Comparison of ENCODE assay signal across 10 cellular contexts in genomic region chr1:47178665-47179022, GRCh38. TPM values are rescaled to one million over a fixed set of nuclear protein-coding genes. Genes with fewer than 3 reads are reported as not detected.
DNase-seq lines count a peak whose midpoint lies in the region; ATAC-seq and TF ChIP-seq lines count a peak whose summit lies in the region.
"Had no signal": no experiment of that assay in that cellular context is flagged by ENCODE, and none has a peak within 500 bp of the region (broad histone marks: within the 10 kb centered on the region; RNA-seq: fewer than 3 reads in every experiment).

No MANE protein-coding gene starts in this region.

- H3K4me3 ChIP-seq in iPS-11a (ENCODE audit: low read depth, low read length) (peak overlapping the region; percentile 44), subcutaneous abdominal adipose tissue (ENCODE audit: low read depth in 1 of 5, low read length in 5 of 5) (peak overlapping the region; percentile 48 to 72 (median 67)), ascending aorta (no peak overlapping the region)

- peaks cover 11% of the 10 kb centered on the region for H3K4me1 Mint-ChIP-seq in activated T-helper 2 cell treated with anti-CD3 and anti-CD28 coated beads, Interferon-gamma antibody, Interleukin-2, Interleukin-4, amounts not matched to agents 10 μg/mL and 5 μg/mL and 100 μg/mL, durations not matched to agents 14 hours and 24 hours and 36 hours (ENCODE audit: low read depth)

- H3K27me3 ChIP-seq in subcutaneous abdominal adipose tissue (ENCODE audit: control insufficient read depth in 5 of 5, insufficient read depth in 4 of 5, low read length in 5 of 5) (peaks cover 6 to 31% (median 24%) of the 10 kb centered on the region in 5 donors), ascending aorta (no peaks in the 10 kb centered on the region)

- ATAC-seq in GM18907 (IDR thresholded peaks at IDR 0.05; ENCODE audit: unreplicated experiment) (no peak), HG02623 (IDR thresholded peaks at IDR 0.05; ENCODE audit: unreplicated experiment) (no peak)

- H3K36me3 Mint-ChIP-seq in activated T-helper 2 cell treated with anti-CD3 and anti-CD28 coated beads, Interferon-gamma antibody, Interleukin-2, Interleukin-4, amounts not matched to agents 10 μg/mL and 5 μg/mL and 100 μg/mL, durations not matched to agents 14 hours and 24 hours and 36 hours (ENCODE audit: low read depth), result no peaks in the 10 kb centered on the region

- intact Hi-C loops in activated T-helper 2 cell treated with anti-CD3 and anti-CD28 coated beads, Interferon-gamma antibody, Interleukin-2, Interleukin-4, amounts not matched to agents 10 μg/mL and 5 μg/mL and 100 μg/mL, durations not matched to agents 14 hours and 24 hours and 36 hours (cut with micrococcal nuclease), result loop anchor here (5.0 to 10.0 kb wide), 2 partner anchors 84 to 256 kb away; partner anchors contain the start of gene FOXD2
- intact Hi-C loops in ascending aorta (cut with DNase I), result loop anchor here (1.0 to 5.0 kb wide), 3 partner anchors 12 to 244 kb away; partner anchors contain the start of gene PDZK1IP1

- no peaks in the 10 kb centered on the region for H3K9me3 Mint-ChIP-seq in activated T-helper 2 cell treated with anti-CD3 and anti-CD28 coated beads, Interferon-gamma antibody, Interleukin-2, Interleukin-4, amounts not matched to agents 10 μg/mL and 5 μg/mL and 100 μg/mL, durations not matched to agents 14 hours and 24 hours and 36 hours

- H3K36me3 ChIP-seq in subcutaneous abdominal adipose tissue (ENCODE audit: control insufficient read depth in 5 of 5, insufficient read depth in 5 of 5, low read length in 5 of 5) (no peaks in the 10 kb centered on the region), ascending aorta (no peaks in the 10 kb centered on the region)

- DNase-seq in activated CD8-positive, alpha-beta memory T cell treated with anti-CD3 and anti-CD28 coated beads, Interleukin-2, amount 50 U/mL, for 48 hours, result peak; percentile 53
- no peak for DNase-seq in activated CD8-positive, alpha-beta memory T cell treated with anti-CD3 and anti-CD28 coated beads, Interleukin-2, amount 50 U/mL, for 4 hours
- no peak for DNase-seq in activated T-helper 2 cell treated with anti-CD3 and anti-CD28 coated beads, Interferon-gamma antibody, Interleukin-2, Interleukin-4, amounts not matched to agents 10 μg/mL and 5 μg/mL and 100 μg/mL, durations not matched to agents 14 hours and 24 hours and 36 hours (ENCODE audit: low spot score)
- no peak for DNase-seq in ascending aorta (ENCODE audit: low spot score in 2 of 2)

- no peak for TF ChIP-seq CTCF in ascending aorta (IDR thresholded peaks at IDR 0.05)

- H3K4me3 Mint-ChIP-seq in activated T-helper 2 cell treated with anti-CD3 and anti-CD28 coated beads, Interferon-gamma antibody, Interleukin-2, Interleukin-4, amounts not matched to agents 10 μg/mL and 5 μg/mL and 100 μg/mL, durations not matched to agents 14 hours and 24 hours and 36 hours (ENCODE audit: low read depth), result peak overlapping the region; percentile 88

- H3K27me3 Mint-ChIP-seq in activated T-helper 2 cell treated with anti-CD3 and anti-CD28 coated beads, Interferon-gamma antibody, Interleukin-2, Interleukin-4, amounts not matched to agents 10 μg/mL and 5 μg/mL and 100 μg/mL, durations not matched to agents 14 hours and 24 hours and 36 hours (ENCODE audit: low read depth), result peaks cover 12% of the 10 kb centered on the region

- H3K9ac ChIP-seq in subcutaneous abdominal adipose tissue (ENCODE audit: low read length in 5 of 5), result no peak overlapping the region

- H3K27ac Mint-ChIP-seq in activated T-helper 2 cell treated with anti-CD3 and anti-CD28 coated beads, Interferon-gamma antibody, Interleukin-2, Interleukin-4, amounts not matched to agents 10 μg/mL and 5 μg/mL and 100 μg/mL, durations not matched to agents 14 hours and 24 hours and 36 hours, result no peak overlapping the region

- H3K9me3 ChIP-seq in subcutaneous abdominal adipose tissue (ENCODE audit: control insufficient read depth in 5 of 5, low read length in 5 of 5) (no peaks in the 10 kb centered on the region), ascending aorta (no peaks in the 10 kb centered on the region)

- H3K4me1 ChIP-seq in subcutaneous abdominal adipose tissue (ENCODE audit: control insufficient read depth in 5 of 5, insufficient read depth in 5 of 5, low read length in 5 of 5) (peaks cover 5 to 19% (median 14%) of the 10 kb centered on the region in 5 donors), ascending aorta (peaks cover 0 to 12% of the 10 kb centered on the region in 2 donors)

- H3K27ac ChIP-seq in subcutaneous abdominal adipose tissue (ENCODE audit: low read depth, low read length) (no peak overlapping the region), ascending aorta (peak overlapping the region in 1 of 2 donors; percentile 12)

RNA-seq across cellular contexts. Expression of gene PDZK1IP1, which starts 11.2 kb away (rescaled TPM):
- total RNA-seq in activated T-helper 2 cell treated with anti-CD3 and anti-CD28 coated beads, Interferon-gamma antibody, Interleukin-2, Interleukin-4, amounts not matched to agents 10 μg/mL and 5 μg/mL and 100 μg/mL, durations not matched to agents 14 hours and 24 hours and 36 hours, result not detected in 2 replicates
- not detected for total RNA-seq in ascending aorta
- total RNA-seq: activated CD8-positive, alpha-beta memory T cell treated with anti-CD3 and anti-CD28 coated beads for 36 hours; myocyte had no signal

RNA-seq across cellular contexts. Expression of gene CYP4A22, which starts 41.4 kb away (rescaled TPM):
- not detected in 2 replicates for total RNA-seq in activated T-helper 2 cell treated with anti-CD3 and anti-CD28 coated beads, Interferon-gamma antibody, Interleukin-2, Interleukin-4, amounts not matched to agents 10 μg/mL and 5 μg/mL and 100 μg/mL, durations not matched to agents 14 hours and 24 hours and 36 hours
- total RNA-seq in ascending aorta, result not detected
- total RNA-seq: activated CD8-positive, alpha-beta memory T cell treated with anti-CD3 and anti-CD28 coated beads for 36 hours; myocyte had no signal

RNA-seq across cellular contexts. Expression of gene TAL1, which starts 53.4 kb away (rescaled TPM):
- total RNA-seq in activated T-helper 2 cell treated with anti-CD3 and anti-CD28 coated beads, Interferon-gamma antibody, Interleukin-2, Interleukin-4, amounts not matched to agents 10 μg/mL and 5 μg/mL and 100 μg/mL, durations not matched to agents 14 hours and 24 hours and 36 hours, result not detected in 2 replicates
- 13.9 TPM for total RNA-seq in ascending aorta
- total RNA-seq: activated CD8-positive, alpha-beta memory T cell treated with anti-CD3 and anti-CD28 coated beads for 36 hours; myocyte had no signal

Comparison
In these comparisons a context has a peak if more than half of its experiments do, and no peak if none do; other contexts are left out.
1. H3K4me3 ChIP-seq: peak in iPS-11a (single experiment) and subcutaneous abdominal adipose tissue (5 of 5); none in ascending aorta (0 of 2).
2. RNA of gene TAL1, which starts 53.4 kb away (total RNA-seq): 13.9 TPM in ascending aorta (single experiment); not detected in activated T-helper 2 cell treated with anti-CD3 and anti-CD28 coated beads, Interferon-gamma antibody, Interleukin-2, Interleukin-4, amounts not matched to agents 10 μg/mL and 5 μg/mL and 100 μg/mL, durations not matched to agents 14 hours and 24 hours and 36 hours; every median in the first group is over 10 times any median in the second.